1 cellular context compared by ENCODE assay signal in the genomic region with DNA sequence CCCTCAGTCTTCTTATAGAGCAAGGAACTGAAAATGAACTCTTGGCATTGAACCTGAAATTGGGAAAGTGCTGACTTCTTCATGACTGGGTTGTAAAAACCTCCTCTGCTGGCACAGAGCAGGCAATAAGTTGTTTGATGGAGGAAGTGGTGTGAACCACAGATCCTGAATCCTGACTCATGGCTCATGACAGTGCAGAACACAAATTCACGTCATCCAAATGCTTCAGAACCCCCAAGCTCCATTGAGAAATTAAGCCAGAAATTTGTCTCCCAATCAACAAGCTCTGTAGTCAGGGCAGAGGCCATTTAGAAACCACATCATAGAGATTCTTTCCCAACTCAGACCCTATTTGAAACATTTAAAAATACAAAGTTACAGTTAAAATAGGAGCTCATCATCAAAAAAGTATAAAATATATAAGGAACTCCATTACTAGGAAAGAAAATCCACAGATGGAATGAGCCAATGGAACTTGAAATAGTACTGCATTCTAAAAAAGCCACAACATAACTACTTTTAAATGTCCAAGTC.
TF ChIP-seq lines count a peak whose summit lies in the region.

No MANE protein-coding gene starts in this region.

TF ChIP-seq in GM12878, 131 proteins besides CTCF, POLR2A, EP300 and RAD21 (continued from another document):
- TF ChIP-seq MTA2 (IDR thresholded peaks at IDR 0.05; ENCODE audit: low read depth) (peak; percentile 30; the same call in 1 of the 2 replicates), ZNF384 (IDR thresholded peaks at IDR 0.05; ENCODE audit: borderline replicate concordance, low read depth, low read length) (no peak), IKZF2 (IDR thresholded peaks at IDR 0.05) (peak; percentile 56 to 59; a peak in 3 of 4 replicates), EED (IDR thresholded peaks at IDR 0.05; ENCODE audit: low read depth) (peak; percentile 65; the same call in 1 of the 2 replicates), CREB1 (IDR thresholded peaks at IDR 0.05; ENCODE audit: low read depth) (peak; percentile 76), BACH1 (IDR thresholded peaks at IDR 0.05; ENCODE audit: borderline replicate concordance) (peak; percentile 41; the same call in 1 of the 2 replicates), YBX1 (IDR thresholded peaks at IDR 0.05) (no peak), IKZF1 (conservative IDR thresholded peaks at IDR 0.05) (peak; percentile 40; the same call in 1 of the 2 replicates)
- TF ChIP-seq, protein P1, sequence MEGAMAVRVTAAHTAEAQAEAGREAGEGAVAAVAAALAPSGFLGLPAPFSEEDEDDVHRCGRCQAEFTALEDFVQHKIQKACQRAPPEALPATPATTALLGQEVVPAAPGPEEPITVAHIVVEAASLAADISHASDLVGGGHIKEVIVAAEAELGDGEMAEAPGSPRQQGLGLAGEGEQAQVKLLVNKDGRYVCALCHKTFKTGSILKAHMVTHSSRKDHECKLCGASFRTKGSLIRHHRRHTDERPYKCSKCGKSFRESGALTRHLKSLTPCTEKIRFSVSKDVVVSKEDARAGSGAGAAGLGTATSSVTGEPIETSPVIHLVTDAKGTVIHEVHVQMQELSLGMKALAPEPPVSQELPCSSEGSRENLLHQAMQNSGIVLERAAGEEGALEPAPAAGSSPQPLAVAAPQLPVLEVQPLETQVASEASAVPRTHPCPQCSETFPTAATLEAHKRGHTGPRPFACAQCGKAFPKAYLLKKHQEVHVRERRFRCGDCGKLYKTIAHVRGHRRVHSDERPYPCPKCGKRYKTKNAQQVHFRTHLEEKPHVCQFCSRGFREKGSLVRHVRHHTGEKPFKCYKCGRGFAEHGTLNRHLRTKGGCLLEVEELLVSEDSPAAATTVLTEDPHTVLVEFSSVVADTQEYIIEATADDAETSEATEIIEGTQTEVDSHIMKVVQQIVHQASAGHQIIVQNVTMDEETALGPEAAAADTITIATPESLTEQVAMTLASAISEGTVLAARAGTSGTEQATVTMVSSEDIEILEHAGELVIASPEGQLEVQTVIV (IDR thresholded peaks at IDR 0.05; ENCODE audit: borderline replicate concordance, partially characterized antibody) = no peak
TF ChIP-seq in GM12878: peak in this region for 9.
